In the genomic region with DNA sequence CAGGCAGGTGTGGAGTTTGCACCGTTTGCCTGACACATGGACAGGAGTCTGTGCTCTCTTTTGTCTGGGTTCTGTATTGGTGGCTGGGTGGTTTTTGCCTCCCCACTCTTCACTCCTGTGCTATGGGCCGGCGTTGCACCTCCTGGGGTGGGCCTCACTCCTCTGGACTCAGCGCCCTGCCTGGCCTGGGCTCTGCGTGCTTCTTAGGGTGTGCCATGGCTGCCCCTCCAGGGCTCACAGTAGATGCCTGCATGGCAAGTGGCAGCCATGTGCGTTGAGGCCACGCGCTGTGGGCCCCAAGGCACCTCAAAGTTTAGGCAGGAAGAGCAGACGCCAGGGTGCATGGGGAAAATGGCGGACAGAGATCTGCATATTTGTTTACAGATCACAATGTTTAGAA, we compare ENCODE assay signal across 19 cellular contexts.
DNase-seq lines count a peak whose midpoint lies in the region; ATAC-seq and TF ChIP-seq lines count a peak whose summit lies in the region.
"Had no signal": no experiment of that assay in that cellular context is flagged by ENCODE, and none has a peak within 500 bp of the region (broad histone marks: within the 10 kb centered on the region; RNA-seq: fewer than 3 reads in every experiment).

No MANE protein-coding gene starts in this region.

- H3K4me1 ChIP-seq in stomach (peaks cover 0 to 22% (median 16%) of the 10 kb centered on the region in 4 donors), osteoblast (ENCODE audit: insufficient read depth, low read length) (no peaks in the 10 kb centered on the region)

- H3K36me3 Mint-ChIP-seq in activated CD8-positive, alpha-beta memory T cell treated with anti-CD3 and anti-CD28 coated beads, Interleukin-2, amount 10 ng/mL, durations not matched to agents 7 days and 5 days: no peaks in the 10 kb centered on the region
- peaks cover 7% of the 10 kb centered on the region for H3K36me3 Mint-ChIP-seq in endothelial cell (ENCODE audit: low read depth, unreplicated experiment)
- H3K36me3 Mint-ChIP-seq: IgD-negative memory B cell had no signal

- intact Hi-C loops in stomach (cut with DNase I; ENCODE audit: low total_unique reads): no loop called here

- H3K27ac Mint-ChIP-seq in activated CD8-positive, alpha-beta memory T cell treated with anti-CD3 and anti-CD28 coated beads, Interleukin-2, amount 10 ng/mL, durations not matched to agents 7 days and 5 days: no peak overlapping the region
- H3K27ac Mint-ChIP-seq in endothelial cell (ENCODE audit: unreplicated experiment): peak overlapping the region; percentile 74
- H3K27ac Mint-ChIP-seq: CD4-positive, alpha-beta T cell; GM23338 had no signal

- CTCF ChIA-PET in activated CD8-positive, alpha-beta memory T cell treated with anti-CD3 and anti-CD28 coated beads, Interleukin-2, amount 10 ng/mL, durations not matched to agents 7 days and 5 days (lab: Charles Lee): no interaction called here

- H3K4me3 Mint-ChIP-seq in activated CD8-positive, alpha-beta memory T cell treated with anti-CD3 and anti-CD28 coated beads, Interleukin-2, amount 10 ng/mL, durations not matched to agents 7 days and 5 days: no peak overlapping the region
- H3K4me3 Mint-ChIP-seq in endothelial cell (ENCODE audit: unreplicated experiment): no peak overlapping the region
- H3K4me3 Mint-ChIP-seq: CD4-positive, alpha-beta T cell; GM23338; H9; IgD-negative memory B cell had no signal

- no peaks in the 10 kb centered on the region for H3K36me3 ChIP-seq in stomach
- H3K36me3 ChIP-seq in osteoblast (ENCODE audit: insufficient read depth, low read length): no peaks in the 10 kb centered on the region

- 92 to 97% (median 93%) methylated on average over 10 of the region's 10 CpGs for WGBS in stomach, 5 donors

- H2AFZ ChIP-seq in osteoblast (ENCODE audit: low read length): no peak overlapping the region
- H2AFZ ChIP-seq: GM23338 had no signal

- H3K79me2 ChIP-seq in osteoblast (ENCODE audit: insufficient read depth, low read length): no peaks in the 10 kb centered on the region

- no peak for TF ChIP-seq POLR2A in stomach (IDR thresholded peaks at IDR 0.05)

- ATAC-seq in activated CD8-positive, alpha-beta memory T cell treated with anti-CD3 and anti-CD28 coated beads, Interleukin-2, amount 10 ng/mL, durations not matched to agents 7 days and 5 days: no peak
- no peak for ATAC-seq in HG02642 (IDR thresholded peaks at IDR 0.05; ENCODE audit: poor library complexity, unreplicated experiment)
- ATAC-seq: GM23338 had no signal

- TF ChIP-seq CTCF in VCaP (conservative IDR thresholded peaks at IDR 0.05) (no peak), endothelial cell (IDR thresholded peaks at IDR 0.05; ENCODE audit: unreplicated experiment) (no peak), stomach (IDR thresholded peaks at IDR 0.05) (no peak), osteoblast (IDR thresholded peaks at IDR 0.05; ENCODE audit: extremely low read depth, low read depth, low read length) (no peak)

- H3K4me1 Mint-ChIP-seq in activated CD8-positive, alpha-beta memory T cell treated with anti-CD3 and anti-CD28 coated beads, Interleukin-2, amount 10 ng/mL, durations not matched to agents 7 days and 5 days: peaks cover 6% of the 10 kb centered on the region
- H3K4me1 Mint-ChIP-seq in endothelial cell (ENCODE audit: unreplicated experiment): peaks cover 21% of the 10 kb centered on the region

- no peak for TF ChIP-seq EP300 in stomach (IDR thresholded peaks at IDR 0.05)

- no peaks in the 10 kb centered on the region for H3K9me3 Mint-ChIP-seq in activated CD8-positive, alpha-beta memory T cell treated with anti-CD3 and anti-CD28 coated beads, Interleukin-2, amount 10 ng/mL, durations not matched to agents 7 days and 5 days (ENCODE audit: low read depth)
- peaks cover 10% of the 10 kb centered on the region for H3K9me3 Mint-ChIP-seq in endothelial cell (ENCODE audit: unreplicated experiment)
- H3K9me3 Mint-ChIP-seq: CD4-positive, alpha-beta T cell; GM23338; H9; IgD-negative memory B cell had no signal

- no peak overlapping the region for H3K4me3 ChIP-seq in stomach
- no peak overlapping the region for H3K4me3 ChIP-seq in osteoblast (ENCODE audit: insufficient read depth, low read length)
- H3K4me3 ChIP-seq: GM23338 had no signal

- H3K27me3 ChIP-seq in stomach (peaks cover 0 to 54% (median 0%) of the 10 kb centered on the region in 3 donors), osteoblast (ENCODE audit: insufficient read depth, low read length) (no peaks in the 10 kb centered on the region)

- H3K4me2 ChIP-seq in osteoblast (ENCODE audit: insufficient read depth, low read length): no peak overlapping the region
- H3K4me2 ChIP-seq: GM23338 had no signal

- peak overlapping the region; percentile 96; the same call in 1 of the 2 replicates for H3K27ac ChIP-seq in VCaP
- no peak overlapping the region for H3K27ac ChIP-seq in stomach
- H3K27ac ChIP-seq in osteoblast (ENCODE audit: low read depth, low read length): no peak overlapping the region
- H3K27ac ChIP-seq: 22Rv1 had no signal

- peak; percentile 15 for DNase-seq in activated CD8-positive, alpha-beta memory T cell treated with anti-CD3 and anti-CD28 coated beads for 24 hours
- no peak for DNase-seq in activated CD8-positive, alpha-beta memory T cell treated with anti-CD3 and anti-CD28 coated beads, Interleukin-2, amount 10 ng/mL, durations not matched to agents 7 days and 5 days
- DNase-seq in endothelial cell (ENCODE audit: low spot score) (no peak), stomach (peak; percentile 13), NCI-H2029 treated with DMSO at 0.1 percent for 48 hours (lab: John Stamatoyannopoulos, UW) (no peak), osteoblast (ENCODE audit: insufficient read length, low spot score, missing footprints) (no peak)
- DNase-seq: AML-193; C1 segment of cervical spinal cord; Calu3; CD4-positive, alpha-beta T cell; DMS 273 treated with DMSO at 0.1 percent for 48 hours; DMS79; EL; H9 had no signal

- peaks cover 18% of the 10 kb centered on the region for H3K27me3 Mint-ChIP-seq in activated CD8-positive, alpha-beta memory T cell treated with anti-CD3 and anti-CD28 coated beads, Interleukin-2, amount 10 ng/mL, durations not matched to agents 7 days and 5 days
- H3K27me3 Mint-ChIP-seq in endothelial cell (ENCODE audit: unreplicated experiment): peaks cover 3% of the 10 kb centered on the region

- no peaks in the 10 kb centered on the region for H3K9me3 ChIP-seq in stomach
- peaks cover 2% of the 10 kb centered on the region for H3K9me3 ChIP-seq in osteoblast (ENCODE audit: low read depth, low read length)

- H4K20me1 ChIP-seq in osteoblast (ENCODE audit: insufficient read depth, low read length): no peaks in the 10 kb centered on the region

Comparison
In these comparisons a context has a peak if more than half of its experiments do, and no peak if none do; other contexts are left out.
1. DNase-seq: peak in activated CD8-positive, alpha-beta memory T cell treated with anti-CD3 and anti-CD28 coated beads for 24 hours (single experiment) and stomach (single experiment); none in activated CD8-positive, alpha-beta memory T cell treated with anti-CD3 and anti-CD28 coated beads, Interleukin-2, amount 10 ng/mL, durations not matched to agents 7 days and 5 days (single experiment), endothelial cell (single experiment), NCI-H2029 treated with DMSO at 0.1 percent for 48 hours (single experiment) and osteoblast (single experiment).